21 cellular contexts compared by ENCODE assay signal in genomic region chr1:181433931-181434330, GRCh38. TPM values are rescaled to one million over a fixed set of nuclear protein-coding genes. Genes with fewer than 3 reads are reported as not detected.
"Had no signal": no experiment of that assay in that cellular context is flagged by ENCODE, and none has a peak within 500 bp of the region (broad histone marks: within the 10 kb centered on the region; RNA-seq: fewer than 3 reads in every experiment).

No MANE protein-coding gene starts in this region.

- H3K27ac ChIP-seq: SJCRH30 had no signal

- H3K4me3 ChIP-seq: SJCRH30 had no signal

- H3K9me3 ChIP-seq: SJCRH30 had no signal

- H3K36me3 ChIP-seq: SJCRH30 had no signal

- DNase-seq: KBM-7, MV-4-11, NCI-H1048, NCI-H1105, NCI-H1417, NCI-H1436 treated with DMSO at 0.1 percent for 48 hours, NCI-H1694, NCI-H187 treated with DMSO at 0.1 percent for 48 hours, NCI-H2081 treated with DMSO at 0.1 percent for 48 hours, NCI-H2171, NCI-H345, NCI-H446 treated with DMSO at 0.1 percent for 48 hours, NCI-H510A treated with DMSO at 0.1 percent for 48 hours, NCI-H526, NCI-H82, RPMI8226, SHP77 treated with DMSO at 0.1 percent for 48 hours, SJCRH30 had no signal

- H3K27me3 ChIP-seq: SJCRH30 had no signal

- H3K4me1 ChIP-seq: SJCRH30 had no signal

- ATAC-seq: SK-N-SH treated with all-trans-retinoic acid at 6 μM for 48 hours had no signal

RNA-seq across cellular contexts. Expression of gene CACNA1E, which starts 49.4 kb away (rescaled TPM):
- total RNA-seq: HT-29, LHCN-M2 had no signal
